18 cellular contexts compared by ENCODE assay signal in genomic region chr16:19598805-19599204, GRCh38.
"Had no signal": no experiment of that assay in that cellular context is flagged by ENCODE, and none has a peak within 500 bp of the region (broad histone marks: within the 10 kb centered on the region; RNA-seq: fewer than 3 reads in every experiment).

No MANE protein-coding gene starts in this region.

- H3K4me1 Mint-ChIP-seq: naive B cell; nephron; stimulated activated memory B cell treated with anti-CD40 and anti-IgM and Interleukin-4, amounts not matched to agents 10 μg/mL and 1 μg/mL and 100 μg/mL, for 72 hours had no signal

- H3K27ac ChIP-seq: esophagus squamous epithelium, gastroesophageal sphincter, psoas muscle, right lobe of liver, thoracic aorta, transverse colon had no signal

- H3K27me3 Mint-ChIP-seq: effector memory CD8-positive, alpha-beta T cell; naive B cell; stimulated activated memory B cell treated with anti-CD40 and anti-IgM and Interleukin-4, amounts not matched to agents 10 μg/mL and 1 μg/mL and 100 μg/mL, for 72 hours; stimulated activated naive CD8-positive, alpha-beta T cell treated with anti-CD3 and anti-CD28 coated beads, Interleukin-15, Interleukin-2, amounts not matched to agents 100 ng/mL and 50 ng/mL, for 24 hours had no signal

- H3K4me3 Mint-ChIP-seq: effector memory CD8-positive, alpha-beta T cell; nephron; stimulated activated memory B cell treated with anti-CD40 and anti-IgM and Interleukin-4, amounts not matched to agents 10 μg/mL and 1 μg/mL and 100 μg/mL, for 72 hours; stimulated activated naive CD8-positive, alpha-beta T cell treated with anti-CD3 and anti-CD28 coated beads, Interleukin-15, Interleukin-2, amounts not matched to agents 100 ng/mL and 50 ng/mL, for 24 hours had no signal

- ATAC-seq: effector memory CD8-positive, alpha-beta T cell; gastroesophageal sphincter; left colon; psoas muscle; right lobe of liver; stimulated activated memory B cell treated with anti-CD40 and anti-IgM and Interleukin-4, amounts not matched to agents 10 μg/mL and 1 μg/mL and 100 μg/mL, for 72 hours had no signal

- DNase-seq: effector memory CD8-positive, alpha-beta T cell; esophagus squamous epithelium; foreskin fibroblast; kidney; left colon; mesendoderm; naive B cell; psoas muscle; retina; right lobe of liver; stimulated activated CD4-positive, alpha-beta T cell treated with anti-CD3 and anti-CD28 coated beads, Interleukin-4, amount 100 ng/mL, for 1 hour; stimulated activated CD8-positive, alpha-beta memory T cell treated with anti-CD3 and anti-CD28 coated beads, Interleukin-4, amount 100 ng/mL, for 48 hours; transverse colon had no signal

- H3K27ac Mint-ChIP-seq: nephron; stimulated activated memory B cell treated with anti-CD40 and anti-IgM and Interleukin-4, amounts not matched to agents 10 μg/mL and 1 μg/mL and 100 μg/mL, for 72 hours; stimulated activated naive CD8-positive, alpha-beta T cell treated with anti-CD3 and anti-CD28 coated beads, Interleukin-15, Interleukin-2, amounts not matched to agents 100 ng/mL and 50 ng/mL, for 24 hours had no signal

- H3K9me3 Mint-ChIP-seq: effector memory CD8-positive, alpha-beta T cell; naive B cell; nephron; stimulated activated memory B cell treated with anti-CD40 and anti-IgM and Interleukin-4, amounts not matched to agents 10 μg/mL and 1 μg/mL and 100 μg/mL, for 72 hours; stimulated activated naive CD8-positive, alpha-beta T cell treated with anti-CD3 and anti-CD28 coated beads, Interleukin-15, Interleukin-2, amounts not matched to agents 100 ng/mL and 50 ng/mL, for 24 hours had no signal
